ENCODE assay signal across 8 cellular contexts in the genomic region with DNA sequence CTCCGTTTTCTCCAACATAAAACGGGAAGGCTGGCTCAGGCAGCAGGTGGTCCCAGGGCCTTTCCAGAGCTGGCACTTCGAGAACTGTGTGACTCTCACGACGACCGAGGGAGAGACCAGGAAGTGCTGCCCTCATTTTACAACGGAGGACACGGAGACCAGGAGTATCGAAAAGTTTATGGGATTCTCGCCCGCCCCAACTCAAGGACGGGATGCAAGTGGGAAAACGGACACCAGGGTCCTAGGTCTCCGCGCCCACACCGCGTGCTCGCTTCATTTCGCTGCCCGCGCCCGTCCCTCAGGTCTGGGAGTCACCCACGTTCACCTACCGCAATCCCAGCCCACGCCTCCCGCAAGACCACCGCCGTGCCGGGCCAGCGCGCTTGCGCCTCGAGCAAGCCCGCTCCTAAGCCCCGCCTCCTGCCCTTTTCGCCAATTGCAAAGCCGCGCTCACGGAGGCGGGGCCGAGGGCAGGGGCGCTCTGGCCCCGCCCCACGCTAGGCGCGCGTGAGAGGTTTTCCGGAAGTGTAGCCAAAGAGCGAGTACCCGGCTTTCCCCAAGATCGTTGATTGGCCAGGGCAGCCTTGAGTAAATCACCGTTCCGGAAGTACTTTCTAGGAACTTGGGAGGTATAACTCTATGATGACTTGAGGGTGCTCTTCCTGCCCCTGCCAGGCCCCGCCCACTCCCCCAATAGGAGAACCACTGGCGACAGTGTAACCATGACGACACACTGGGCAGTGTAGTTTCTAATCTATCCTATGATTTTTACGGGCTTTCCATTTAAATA. TPM values are rescaled to one million over a fixed set of nuclear protein-coding genes. Genes with fewer than 3 reads are reported as not detected.
DNase-seq lines count a peak whose midpoint lies in the region; ATAC-seq and TF ChIP-seq lines count a peak whose summit lies in the region.

A gene (minus strand): TSS at position 392 of the 790 bp plus-strand sequence. CDS start 5,362 bp downstream, outside the sequence.

- no peak within 1 kb of the TSS for H2BK120ac ChIP-seq in neuronal stem cell (ENCODE audit: low read depth, low read length)

- peak; percentile 78 to 80 for TF ChIP-seq POLR2A in gastroesophageal sphincter (IDR thresholded peaks at IDR 0.05)

- no peak within 1 kb of the TSS for H2BK12ac ChIP-seq in neuronal stem cell (ENCODE audit: low read length)

- H3K36me3 Mint-ChIP-seq in activated naive CD4-positive, alpha-beta T cell treated with anti-CD3 and anti-CD28 coated beads for 36 hours (ENCODE audit: low read depth), result peaks cover under 1% of the 10 kb centered on the region

- H2BK15ac ChIP-seq in neuronal stem cell (ENCODE audit: low read length), result no peak within 1 kb of the TSS

- no peak within 1 kb of the TSS for H4K91ac ChIP-seq in neuronal stem cell (ENCODE audit: low read depth, low read length, poor library complexity)

- peak within 1 kb of the TSS; percentile 58 for H3K18ac ChIP-seq in neuronal stem cell (ENCODE audit: low read length)

- intact Hi-C loops in activated naive CD4-positive, alpha-beta T cell treated with anti-CD3 and anti-CD28 coated beads for 36 hours (cut with micrococcal nuclease), result loop anchor here (1.0 kb wide), 8 partner anchors 35 to 818 kb away; a partner anchor contains a TSS

- no peak within 1 kb of the TSS for H2AK5ac ChIP-seq in neuronal stem cell (ENCODE audit: low read depth, low read length)

- peak within 1 kb of the TSS; percentile 72 for H3K4me2 ChIP-seq in neuronal stem cell (ENCODE audit: insufficient read depth, low read length, poor library complexity, severe bottlenecking)

- H2BK5ac ChIP-seq in neuronal stem cell (ENCODE audit: low read length), result no peak within 1 kb of the TSS

- 0 out of 2 replicates have a peak, but pooled peaks cover 4% of the 10 kb centered on the region for H3K36me3 ChIP-seq in SJSA1
- peaks cover 0 to 2% of the 10 kb centered on the region in 2 donors for H3K36me3 ChIP-seq in gastroesophageal sphincter
- H3K36me3 ChIP-seq in neuronal stem cell (replicated peaks in 1 of 2; ENCODE audit: control insufficient read depth in 2 of 2, insufficient read depth in 2 of 2, low read length in 2 of 2), result peaks cover 0 to under 1% of the 10 kb centered on the region in 2 donors
- H3K36me3 ChIP-seq in subcutaneous abdominal adipose tissue (ENCODE audit: control insufficient read depth in 5 of 5, insufficient read depth in 5 of 5, low read length in 5 of 5), result no peaks in the 10 kb centered on the region

- H3K9me3 ChIP-seq in SJSA1 (replicated peaks), result no peaks in the 10 kb centered on the region
- H3K9me3 ChIP-seq in gastroesophageal sphincter, result no peaks in the 10 kb centered on the region
- no peaks in the 10 kb centered on the region for H3K9me3 ChIP-seq in neuronal stem cell (replicated peaks in 1 of 2; ENCODE audit: control insufficient read depth in 2 of 2, insufficient read depth in 1 of 2, low read depth in 1 of 2, low read length in 2 of 2)
- H3K9me3 ChIP-seq in subcutaneous abdominal adipose tissue (ENCODE audit: control insufficient read depth in 5 of 5, low read length in 5 of 5), result no peaks in the 10 kb centered on the region

- H2AFZ ChIP-seq in neuronal stem cell (ENCODE audit: low read length), result peak within 1 kb of the TSS; percentile 87

- H3K4me3 Mint-ChIP-seq in activated naive CD4-positive, alpha-beta T cell treated with anti-CD3 and anti-CD28 coated beads for 36 hours, result peak within 1 kb of the TSS; percentile 94

- DNase-seq in GM04503 (ENCODE audit: low read depth) (peak; percentile 99), HFF-Myc (ENCODE audit: extremely low read depth, low read depth) (peak; percentile 99), MV-4-11 (lab: John Stamatoyannopoulos, UW) (peak; percentile 100), SJSA1 (ENCODE audit: low read depth in 1 of 2, low spot score in 2 of 2) (peak; percentile 97 to 99), neuronal stem cell (ENCODE audit: low spot score) (peak; percentile 100)
- DNase-seq in activated naive CD4-positive, alpha-beta T cell treated with anti-CD3 and anti-CD28 coated beads for 36 hours, result peak; percentile 96

- H3K9me3 Mint-ChIP-seq in activated naive CD4-positive, alpha-beta T cell treated with anti-CD3 and anti-CD28 coated beads for 36 hours, result no peaks in the 10 kb centered on the region

- peak within 1 kb of the TSS; percentile 92 for H3K23ac ChIP-seq in neuronal stem cell (ENCODE audit: low read depth, low read length, poor library complexity)

- peak within 1 kb of the TSS; percentile 83 for H3K27ac Mint-ChIP-seq in activated naive CD4-positive, alpha-beta T cell treated with anti-CD3 and anti-CD28 coated beads for 36 hours

- peaks cover 2% of the 10 kb centered on the region for H3K79me1 ChIP-seq in neuronal stem cell (ENCODE audit: low read depth, low read length)

- H3K27me3 ChIP-seq in SJSA1 (replicated peaks) (no peaks in the 10 kb centered on the region), gastroesophageal sphincter (no peaks in the 10 kb centered on the region), neuronal stem cell (ENCODE audit: control insufficient read depth in 3 of 3, insufficient read depth in 3 of 3, low read depth in 1 of 3, low read length in 3 of 3) (peaks cover 0 to 4% (median 0%) of the 10 kb centered on the region in 3 experiments), subcutaneous abdominal adipose tissue (ENCODE audit: control insufficient read depth in 5 of 5, insufficient read depth in 4 of 5, low read length in 5 of 5) (no peaks in the 10 kb centered on the region)

- TF ChIP-seq CTCF in HFF-Myc (IDR thresholded peaks at IDR 0.05; ENCODE audit: low read depth, low read length, missing control alignments) (no peak), gastroesophageal sphincter (IDR thresholded peaks at IDR 0.05) (peak in 2 of 4 experiments; percentile 21 to 26)

- H3K9ac ChIP-seq in neuronal stem cell (ENCODE audit: low read depth, low read length, poor library complexity), result peak within 1 kb of the TSS; percentile 95
- H3K9ac ChIP-seq in subcutaneous abdominal adipose tissue (ENCODE audit: low read length in 5 of 5), result peak within 1 kb of the TSS; percentile 79 to 98 (median 89)

- CTCF ChIA-PET in activated naive CD4-positive, alpha-beta T cell treated with anti-CD3 and anti-CD28 coated beads for 36 hours (lab: Charles Lee), result interaction anchor here (1.0 kb wide), 1 partner anchor 37 kb away, joined by 3 read pairs; a partner anchor contains a TSS

- H3K4ac ChIP-seq in neuronal stem cell (ENCODE audit: low read length), result no peak within 1 kb of the TSS

- H3K4me1 ChIP-seq in SJSA1 (replicated peaks) (no peaks in the 10 kb centered on the region), gastroesophageal sphincter (peaks cover 0 to 22% (median 12%) of the 10 kb centered on the region in 3 donors), neuronal stem cell (ENCODE audit: control insufficient read depth in 2 of 2, insufficient read depth in 1 of 2, low read depth in 1 of 2, low read length in 2 of 2) (peaks cover 1 to 2% of the 10 kb centered on the region in 2 donors), subcutaneous abdominal adipose tissue (ENCODE audit: control insufficient read depth in 5 of 5, insufficient read depth in 5 of 5, low read length in 5 of 5) (peaks cover 0 to 16% (median 13%) of the 10 kb centered on the region in 5 donors)

- H4K8ac ChIP-seq in neuronal stem cell (ENCODE audit: low read depth, low read length), result no peak within 1 kb of the TSS

- TF ChIP-seq EP300 in gastroesophageal sphincter (IDR thresholded peaks at IDR 0.05), result no peak

- ATAC-seq in gastroesophageal sphincter, result peak; percentile 99

- no peaks in the 10 kb centered on the region for H3K27me3 Mint-ChIP-seq in activated naive CD4-positive, alpha-beta T cell treated with anti-CD3 and anti-CD28 coated beads for 36 hours (ENCODE audit: low read depth)

- WGBS in gastroesophageal sphincter (ENCODE audit: low coverage in 1 of 2), 2 donors, result 0% methylated on average over 2 to 7 of the region's 57 CpGs
- no CpG with 5 or more reads among the region's 57 CpGs for WGBS in neuronal stem cell (ENCODE audit: extremely low coverage in 2 of 2, insufficient read length in 2 of 2, insufficient replicate concordance in 1 of 2), 2 donors

- H3K4me1 Mint-ChIP-seq in activated naive CD4-positive, alpha-beta T cell treated with anti-CD3 and anti-CD28 coated beads for 36 hours (ENCODE audit: low read depth), result peaks cover 19% of the 10 kb centered on the region

- peak within 1 kb of the TSS; percentile 79 for H3K4me3 ChIP-seq in HFF-Myc (replicated peaks; ENCODE audit: low read depth, low read length)
- peak within 1 kb of the TSS; percentile 71 for H3K4me3 ChIP-seq in SJSA1
- H3K4me3 ChIP-seq in gastroesophageal sphincter, result peak within 1 kb of the TSS; percentile 79 to 82
- peak within 1 kb of the TSS; percentile 82 to 96 for H3K4me3 ChIP-seq in neuronal stem cell (ENCODE audit: low read length in 2 of 2)
- H3K4me3 ChIP-seq in subcutaneous abdominal adipose tissue (ENCODE audit: low read depth in 1 of 5, low read length in 5 of 5), result peak within 1 kb of the TSS; percentile 71 to 99 (median 97)

- H3K27ac ChIP-seq in SJSA1 (peak within 1 kb of the TSS; percentile 28), gastroesophageal sphincter (peak within 1 kb of the TSS; percentile 35 to 86 (median 77)), neuronal stem cell (replicated peaks; ENCODE audit: low read length) (no peak within 1 kb of the TSS), subcutaneous abdominal adipose tissue (ENCODE audit: low read depth, low read length) (peak within 1 kb of the TSS; percentile 50)

- H3K14ac ChIP-seq in neuronal stem cell (ENCODE audit: low read length), result no peak within 1 kb of the TSS

RNA-seq across cellular contexts. Expression of the gene that starts here (rescaled TPM):
- total RNA-seq in SJSA1 (2014; rRNA removed; shearing (Covaris generic)), result 2.6 and 4.6 TPM in 2 replicates
- total RNA-seq in activated naive CD4-positive, alpha-beta T cell treated with anti-CD3 and anti-CD28 coated beads for 36 hours, result 1 to 10 TPM; 3.0 to 3.1 TPM
- 1 to 10 TPM; 2.2 to 6.4 (median 5.6) TPM for total RNA-seq in gastroesophageal sphincter
- 6.1 TPM for polyA plus RNA-seq in neuronal stem cell (2013, experiment 1 of 2)
- 5.7 TPM for polyA plus RNA-seq in neuronal stem cell (2013, experiment 2 of 2)
